In the genomic region with DNA sequence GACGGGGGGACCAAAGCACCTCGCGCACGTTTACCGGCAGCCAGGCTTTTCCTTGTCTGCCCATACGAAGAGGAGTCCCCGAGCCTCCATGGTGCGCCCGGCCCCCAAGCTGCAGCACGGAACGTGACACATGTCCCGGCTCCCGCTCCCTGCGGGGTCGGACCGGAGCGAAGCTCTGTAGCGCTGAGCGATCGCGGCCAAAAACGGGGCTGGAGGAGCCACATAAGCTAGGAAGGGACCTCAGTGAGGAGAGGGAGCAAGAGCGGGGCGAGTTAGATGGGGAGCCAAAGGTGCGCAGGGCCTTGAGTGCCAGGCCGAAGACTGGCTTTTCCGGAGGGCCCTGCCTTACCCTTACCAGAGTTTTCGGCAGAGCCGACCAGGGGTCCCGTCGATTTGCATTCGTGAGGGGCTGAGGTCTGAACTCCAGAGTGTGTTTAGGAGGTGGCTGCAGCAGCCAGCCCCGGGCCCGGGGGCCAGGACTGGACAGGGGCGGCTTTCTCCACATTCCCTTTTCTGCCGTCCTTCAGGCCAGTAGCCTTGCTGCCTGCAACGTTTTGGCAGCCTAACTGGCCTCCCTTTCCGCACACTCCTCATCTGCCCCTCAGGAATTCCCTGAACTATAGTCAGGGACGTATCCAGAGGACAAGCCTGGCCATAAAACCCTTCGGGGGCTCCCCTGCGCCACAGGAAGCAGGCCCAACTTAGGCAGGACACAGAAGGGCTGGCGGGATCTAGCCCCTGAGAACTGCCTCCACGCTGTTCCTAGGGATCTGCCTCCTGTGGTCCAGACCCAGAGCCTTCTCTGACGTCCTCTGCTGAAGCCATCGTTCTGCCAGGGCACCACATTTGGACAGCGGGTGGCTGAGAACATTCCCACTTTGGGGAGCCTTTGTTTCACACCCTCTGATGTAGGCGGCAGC, we compare ENCODE assay signal across 8 cellular contexts. TPM values are rescaled to one million over a fixed set of nuclear protein-coding genes. Genes with fewer than 3 reads are reported as not detected.
DNase-seq lines count a peak whose midpoint lies in the region; ATAC-seq and TF ChIP-seq lines count a peak whose summit lies in the region.

No MANE protein-coding gene starts in this region.

- H3K4me3 ChIP-seq in fibroblast of mammary gland (ENCODE audit: control insufficient read depth, low read depth, low read length) (peak overlapping the region; percentile 66), parathyroid adenoma (ENCODE audit: low read depth, low read length) (peak overlapping the region; percentile 83)

- peak overlapping the region; percentile 98 for H3K4me3 Mint-ChIP-seq in T-helper 1 cell treated with Interleukin-12 subunit alpha and Interleukin-12 subunit beta and Interleukin-4 antibody, amounts not matched to agents 30 μg/mL and 1 μg/mL, for 36 hours
- peak overlapping the region; percentile 90 for H3K4me3 Mint-ChIP-seq in WTC11

- CTCF ChIA-PET in WTC11 (lab: Charles Lee), result interaction anchor here (0.7 to 1.9 kb wide), 11 partner anchors 13 to 152 kb away, joined by 3 to 8 read pairs (median 3); no protein-coding TSS in a partner anchor

- no peaks in the 10 kb centered on the region for H3K27me3 ChIP-seq in parathyroid adenoma (ENCODE audit: control insufficient read depth, insufficient read depth, low read length)

- H3K4me1 ChIP-seq in parathyroid adenoma, result no peaks in the 10 kb centered on the region

- TF ChIP-seq CTCF in WTC11 (IDR thresholded peaks at IDR 0.05) (no peak), fibroblast of mammary gland (conservative IDR thresholded peaks at IDR 0.05; ENCODE audit: control insufficient read depth, insufficient read depth, low read depth, low read length) (no peak), parathyroid adenoma (IDR thresholded peaks at IDR 0.05) (no peak)

- peak overlapping the region; percentile 72 for H3K27ac Mint-ChIP-seq in T-helper 1 cell treated with Interleukin-12 subunit alpha and Interleukin-12 subunit beta and Interleukin-4 antibody, amounts not matched to agents 30 μg/mL and 1 μg/mL, for 36 hours
- peak overlapping the region; percentile 89 for H3K27ac Mint-ChIP-seq in WTC11

- POLR2A ChIA-PET in WTC11 (lab: Charles Lee), result interaction anchor here (0.9 to 1.6 kb wide), 4 partner anchors 17 to 116 kb away, joined by 3 to 6 read pairs (median 4); no protein-coding TSS in a partner anchor

- peak overlapping the region; percentile 37 for H3K9ac ChIP-seq in parathyroid adenoma

- ATAC-seq in WTC11, result no peak

- H3K27ac ChIP-seq in parathyroid adenoma, result peak overlapping the region; percentile 96

- no peaks in the 10 kb centered on the region for H3K36me3 ChIP-seq in parathyroid adenoma (ENCODE audit: control insufficient read depth, insufficient read depth, low read length)

- H3K4me1 Mint-ChIP-seq in T-helper 1 cell treated with Interleukin-12 subunit alpha and Interleukin-12 subunit beta and Interleukin-4 antibody, amounts not matched to agents 30 μg/mL and 1 μg/mL, for 36 hours (ENCODE audit: low read depth), result peaks cover 12% of the 10 kb centered on the region
- peaks cover 12% of the 10 kb centered on the region for H3K4me1 Mint-ChIP-seq in WTC11

- peak overlapping the region; percentile 81 for H3K4me2 ChIP-seq in parathyroid adenoma (ENCODE audit: low read length)

- H3K27me3 Mint-ChIP-seq in T-helper 1 cell treated with Interleukin-12 subunit alpha and Interleukin-12 subunit beta and Interleukin-4 antibody, amounts not matched to agents 30 μg/mL and 1 μg/mL, for 36 hours (ENCODE audit: low read depth), result no peaks in the 10 kb centered on the region
- no peaks in the 10 kb centered on the region for H3K27me3 Mint-ChIP-seq in WTC11 (ENCODE audit: low read depth)

- H3K36me3 Mint-ChIP-seq in T-helper 1 cell treated with Interleukin-12 subunit alpha and Interleukin-12 subunit beta and Interleukin-4 antibody, amounts not matched to agents 30 μg/mL and 1 μg/mL, for 36 hours (ENCODE audit: low read depth), result peaks cover 10% of the 10 kb centered on the region
- H3K36me3 Mint-ChIP-seq in WTC11, result peaks cover 10% of the 10 kb centered on the region

- no peak for DNase-seq in T-helper 1 cell
- DNase-seq in WTC11 (ENCODE audit: low spot score), result no peak
- DNase-seq in fibroblast of mammary gland (ENCODE audit: low read depth), result peak; percentile 3
- no peak for DNase-seq in NOMO-1 treated with dmso at 0.1 percent for 144 hours (lab: John Stamatoyannopoulos, UW; ENCODE audit: unreplicated experiment)
- no peak for DNase-seq in NCI-H146 (lab: John Stamatoyannopoulos, UW)
- no peak for DNase-seq in MV-4-11 (lab: John Stamatoyannopoulos, UW)

- no peaks in the 10 kb centered on the region for H3K9me3 Mint-ChIP-seq in T-helper 1 cell treated with Interleukin-12 subunit alpha and Interleukin-12 subunit beta and Interleukin-4 antibody, amounts not matched to agents 30 μg/mL and 1 μg/mL, for 36 hours
- H3K9me3 Mint-ChIP-seq in WTC11, result no peaks in the 10 kb centered on the region

- no peaks in the 10 kb centered on the region for H3K9me3 ChIP-seq in parathyroid adenoma (ENCODE audit: control insufficient read depth, low read length)

- peak overlapping the region; percentile 83 for H2AFZ ChIP-seq in parathyroid adenoma

- peaks cover 18% of the 10 kb centered on the region for H3K79me2 ChIP-seq in parathyroid adenoma

TF ChIP-seq in WTC11, 78 proteins besides CTCF, POLR2A, EP300 and RAD21:
- TF ChIP-seq, protein P1, sequence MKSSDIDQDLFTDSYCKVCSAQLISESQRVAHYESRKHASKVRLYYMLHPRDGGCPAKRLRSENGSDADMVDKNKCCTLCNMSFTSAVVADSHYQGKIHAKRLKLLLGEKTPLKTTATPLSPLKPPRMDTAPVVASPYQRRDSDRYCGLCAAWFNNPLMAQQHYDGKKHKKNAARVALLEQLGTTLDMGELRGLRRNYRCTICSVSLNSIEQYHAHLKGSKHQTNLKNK (CRISPR knock-in tag; IDR thresholded peaks at IDR 0.05), result no peak
- TF ChIP-seq, protein P2, sequence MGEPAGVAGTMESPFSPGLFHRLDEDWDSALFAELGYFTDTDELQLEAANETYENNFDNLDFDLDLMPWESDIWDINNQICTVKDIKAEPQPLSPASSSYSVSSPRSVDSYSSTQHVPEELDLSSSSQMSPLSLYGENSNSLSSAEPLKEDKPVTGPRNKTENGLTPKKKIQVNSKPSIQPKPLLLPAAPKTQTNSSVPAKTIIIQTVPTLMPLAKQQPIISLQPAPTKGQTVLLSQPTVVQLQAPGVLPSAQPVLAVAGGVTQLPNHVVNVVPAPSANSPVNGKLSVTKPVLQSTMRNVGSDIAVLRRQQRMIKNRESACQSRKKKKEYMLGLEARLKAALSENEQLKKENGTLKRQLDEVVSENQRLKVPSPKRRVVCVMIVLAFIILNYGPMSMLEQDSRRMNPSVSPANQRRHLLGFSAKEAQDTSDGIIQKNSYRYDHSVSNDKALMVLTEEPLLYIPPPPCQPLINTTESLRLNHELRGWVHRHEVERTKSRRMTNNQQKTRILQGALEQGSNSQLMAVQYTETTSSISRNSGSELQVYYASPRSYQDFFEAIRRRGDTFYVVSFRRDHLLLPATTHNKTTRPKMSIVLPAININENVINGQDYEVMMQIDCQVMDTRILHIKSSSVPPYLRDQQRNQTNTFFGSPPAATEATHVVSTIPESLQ (CRISPR knock-in tag; IDR thresholded peaks at IDR 0.05), result 0 out of 2 replicates have a peak, but pooled peaks have one; percentile 7

RNA-seq across cellular contexts. Expression of a gene that starts 0.7 kb away (rescaled TPM):
- 203 to 237 TPM (median 232 TPM) in 3 replicates for total RNA-seq in WTC11 (2021)

RNA-seq across cellular contexts. Expression of a gene that starts 1.0 kb away (rescaled TPM):
- 50.4 to 52.9 TPM (median 52.4 TPM) in 3 replicates for total RNA-seq in WTC11 (2021)

RNA-seq across cellular contexts. Expression of a gene that starts 14.3 kb away (rescaled TPM):
- total RNA-seq in WTC11 (2021), result not detected in 3 replicates

RNA-seq across cellular contexts. Expression of a gene that starts 31.1 kb away (rescaled TPM):
- 2.5 to 4.2 TPM (median 2.9 TPM) in 3 replicates for total RNA-seq in WTC11 (2021)

RNA-seq across cellular contexts. Expression of a gene that starts 35.2 kb away (rescaled TPM):
- total RNA-seq in WTC11 (2021), result 120 to 175 TPM (median 161 TPM) in 3 replicates
